27 cellular contexts compared by ENCODE assay signal in genomic region chr10:22999942-23000341, GRCh38.
"Had no signal": no experiment of that assay in that cellular context is flagged by ENCODE, and none has a peak within 500 bp of the region (broad histone marks: within the 10 kb centered on the region; RNA-seq: fewer than 3 reads in every experiment).

No MANE protein-coding gene starts in this region.

- H3K27ac ChIP-seq: breast epithelium, esophagus squamous epithelium, gastroesophageal sphincter, sigmoid colon, testis, vagina had no signal

- ATAC-seq: activated T-cell treated with anti-CD3 and anti-CD28 coated beads, Interleukin-2, amount 50 U/mL, for 72 hours; effector memory CD8-positive, alpha-beta T cell; gastroesophageal sphincter; left ventricle myocardium superior; naive thymus-derived CD8-positive, alpha-beta T cell; stimulated activated naive B cell treated with anti-CD40 and anti-IgM and Interleukin-4, amounts not matched to agents 10 μg/mL and 1 μg/mL and 100 μg/mL, for 72 hours had no signal

- H3K36me3 Mint-ChIP-seq: activated naive CD8-positive, alpha-beta T cell treated with anti-CD3 and anti-CD28 coated beads, Interleukin-2, amount 10 ng/mL, durations not matched to agents 7 days and 5 days; mesothelial cell of epicardium; naive thymus-derived CD8-positive, alpha-beta T cell; stimulated activated naive B cell treated with anti-CD40 and anti-IgM and Interleukin-4, amounts not matched to agents 10 μg/mL and 1 μg/mL and 100 μg/mL, for 72 hours; type B pancreatic cell had no signal

- H3K4me3 ChIP-seq: breast epithelium, esophagus squamous epithelium, gastroesophageal sphincter, sigmoid colon, testis, vagina had no signal

- H3K27me3 ChIP-seq: breast epithelium, sigmoid colon, testis, vagina had no signal

- H3K4me1 Mint-ChIP-seq: activated naive CD8-positive, alpha-beta T cell treated with anti-CD3 and anti-CD28 coated beads, Interleukin-2, amount 10 ng/mL, durations not matched to agents 7 days and 5 days; central memory CD8-positive, alpha-beta T cell; naive thymus-derived CD8-positive, alpha-beta T cell; stimulated activated naive B cell treated with anti-CD40 and anti-IgM and Interleukin-4, amounts not matched to agents 10 μg/mL and 1 μg/mL and 100 μg/mL, for 72 hours had no signal

- FAIRE-seq: colon, islet of Langerhans, TTC549 had no signal

- H3K4me1 ChIP-seq: breast epithelium, esophagus squamous epithelium, gastroesophageal sphincter, sigmoid colon, testis, vagina had no signal

- H3K4me3 Mint-ChIP-seq: activated naive CD4-positive, alpha-beta T cell treated with anti-CD3 and anti-CD28 coated beads for 36 hours; activated naive CD8-positive, alpha-beta T cell treated with anti-CD3 and anti-CD28 coated beads, Interleukin-2, amount 10 ng/mL, durations not matched to agents 7 days and 5 days; activated T-cell treated with anti-CD3 and anti-CD28 coated beads, Interleukin-2, amount 50 U/mL, for 72 hours; central memory CD8-positive, alpha-beta T cell; effector memory CD8-positive, alpha-beta T cell; mesothelial cell of epicardium; naive thymus-derived CD8-positive, alpha-beta T cell; stimulated activated naive B cell treated with anti-CD40 and anti-IgM and Interleukin-4, amounts not matched to agents 10 μg/mL and 1 μg/mL and 100 μg/mL, for 72 hours; type B pancreatic cell had no signal

- H3K9me3 ChIP-seq: breast epithelium, esophagus squamous epithelium, gastroesophageal sphincter, sigmoid colon, testis, vagina had no signal

- H3K27ac Mint-ChIP-seq: activated naive CD4-positive, alpha-beta T cell treated with anti-CD3 and anti-CD28 coated beads for 36 hours; activated naive CD8-positive, alpha-beta T cell treated with anti-CD3 and anti-CD28 coated beads, Interleukin-2, amount 10 ng/mL, durations not matched to agents 7 days and 5 days; activated T-cell treated with anti-CD3 and anti-CD28 coated beads, Interleukin-2, amount 50 U/mL, for 72 hours; effector memory CD8-positive, alpha-beta T cell; mesothelial cell of epicardium; progenitor cell of endocrine pancreas; stimulated activated naive B cell treated with anti-CD40 and anti-IgM and Interleukin-4, amounts not matched to agents 10 μg/mL and 1 μg/mL and 100 μg/mL, for 72 hours; type B pancreatic cell had no signal

- H3K36me3 ChIP-seq: breast epithelium, esophagus squamous epithelium, gastroesophageal sphincter, sigmoid colon, vagina had no signal

- H3K9me3 Mint-ChIP-seq: activated naive CD4-positive, alpha-beta T cell treated with anti-CD3 and anti-CD28 coated beads for 36 hours; activated naive CD8-positive, alpha-beta T cell treated with anti-CD3 and anti-CD28 coated beads, Interleukin-2, amount 10 ng/mL, durations not matched to agents 7 days and 5 days; activated T-cell treated with anti-CD3 and anti-CD28 coated beads, Interleukin-2, amount 50 U/mL, for 72 hours; central memory CD8-positive, alpha-beta T cell; effector memory CD8-positive, alpha-beta T cell; mesothelial cell of epicardium; naive thymus-derived CD8-positive, alpha-beta T cell; stimulated activated naive B cell treated with anti-CD40 and anti-IgM and Interleukin-4, amounts not matched to agents 10 μg/mL and 1 μg/mL and 100 μg/mL, for 72 hours; type B pancreatic cell had no signal

- DNase-seq: activated effector memory CD4-positive, alpha-beta T cell treated with Interleukin-2 at 50 U/mL for 16 hours; activated naive CD4-positive, alpha-beta T cell treated with anti-CD3 and anti-CD28 coated beads for 36 hours; activated naive CD8-positive, alpha-beta T cell treated with anti-CD3 and anti-CD28 coated beads, Interleukin-2, amount 10 ng/mL, durations not matched to agents 7 days and 5 days; activated T-cell treated with anti-CD3 and anti-CD28 coated beads, Interleukin-2, amount 50 U/mL, for 72 hours; amniotic stem cell; effector memory CD8-positive, alpha-beta T cell; esophagus squamous epithelium; head of caudate nucleus; left ventricle myocardium superior; mammary epithelial cell; naive thymus-derived CD8-positive, alpha-beta T cell; retina; sigmoid colon; stimulated activated CD4-positive, alpha-beta T cell treated with anti-CD3 and anti-CD28 coated beads, Interleukin-2, amount 100 ng/mL, for 48 hours; stimulated activated CD8-positive, alpha-beta memory T cell treated with anti-CD3 and anti-CD28 coated beads, Interleukin-4, amount 100 ng/mL, for 48 hours; stimulated activated naive B cell treated with anti-CD40 and anti-IgM and Interleukin-4, amounts not matched to agents 10 μg/mL and 1 μg/mL and 100 μg/mL, for 72 hours; testis had no signal
